ENCODE assay signal across 16 cellular contexts in genomic region chr13:74074723-74075122, GRCh38. TPM values are rescaled to one million over a fixed set of nuclear protein-coding genes. Genes with fewer than 3 reads are reported as not detected.
DNase-seq lines count a peak whose midpoint lies in the region; ATAC-seq and TF ChIP-seq lines count a peak whose summit lies in the region.
"Had no signal": no experiment of that assay in that cellular context is flagged by ENCODE, and none has a peak within 500 bp of the region (broad histone marks: within the 10 kb centered on the region; RNA-seq: fewer than 3 reads in every experiment).

No MANE protein-coding gene starts in this region.

- H3K27ac ChIP-seq in A673 (ENCODE audit: low read depth, low read length, poor library complexity, severe bottlenecking), result no peak overlapping the region
- H3K27ac ChIP-seq: neutrophil had no signal

- intact Hi-C loops in A673 (cut with micrococcal nuclease; ENCODE audit: unreplicated experiment), result no loop called here

- DNase-seq in A673 (ENCODE audit: low spot score) (peak; percentile 13), HCEC 1CT (peak; percentile 52), kidney tubule cell (ENCODE audit: low spot score) (peak; percentile 71), NCI-H146 treated with DMSO at 0.1 percent for 48 hours (lab: John Stamatoyannopoulos, UW; ENCODE audit: unreplicated experiment) (no peak), HUDEP-2 (lab: John Stamatoyannopoulos, UW; ENCODE audit: unreplicated experiment in 76 of 76) (no peak), NCI-H82 (lab: John Stamatoyannopoulos, UW) (no peak)
- DNase-seq: activated CD4-positive, CD25-positive, alpha-beta regulatory T cell treated with anti-CD3 and anti-CD28 coated beads, Interleukin-2, amount 50 U/mL, for 72 hours; AML-193; central memory CD4-positive, alpha-beta T cell; islet precursor cell; NCI-H1105 treated with DMSO at 0.1 percent for 48 hours; NCI-H526 had no signal

- ATAC-seq in GM21390 (IDR thresholded peaks at IDR 0.05; ENCODE audit: unreplicated experiment), result no peak

- no TSS peak for BruUV-seq in A673 (replicated peaks; lab: Mats Ljungman, UMichigan)

- no peaks in the 10 kb centered on the region for H3K9me3 ChIP-seq in A673 (ENCODE audit: low read depth, low read length, poor library complexity, severe bottlenecking)
- H3K9me3 ChIP-seq: neutrophil had no signal

- peak overlapping the region in 1 of 5 experiments; percentile 35 for H3K4me3 Mint-ChIP-seq in brain
- H3K4me3 Mint-ChIP-seq: activated T-helper 1 cell treated with anti-CD3 and anti-CD28 coated beads, Interleukin-12 subunit alpha, Interleukin-12 subunit beta, Interleukin-2, Interleukin-4 antibody, amounts not matched to agents 30 ng/mL and 10 ng/mL and 1 ng/mL, durations not matched to agents 14 hours and 24 hours and 36 hours had no signal

- POLR2A ChIA-PET in A673 (lab: Charles Lee; ENCODE audit: low non-redundant PET), result no interaction called here

- peaks cover 27% of the 10 kb centered on the region for H3K4me1 ChIP-seq in A673 (ENCODE audit: insufficient read depth, low read length, poor library complexity, severe bottlenecking)

- no peaks in the 10 kb centered on the region for H3K27me3 Mint-ChIP-seq in brain

- peak overlapping the region in 3 of 5 experiments; percentile 4 to 75 (median 47) for H3K27ac Mint-ChIP-seq in brain
- H3K27ac Mint-ChIP-seq: activated T-helper 1 cell treated with anti-CD3 and anti-CD28 coated beads, Interleukin-12 subunit alpha, Interleukin-12 subunit beta, Interleukin-2, Interleukin-4 antibody, amounts not matched to agents 30 ng/mL and 10 ng/mL and 1 ng/mL, durations not matched to agents 14 hours and 24 hours and 36 hours had no signal

- no peak overlapping the region for H3K4me3 ChIP-seq in A673 (ENCODE audit: low read depth, low read length, poor library complexity, severe bottlenecking)

- peaks cover 56% of the 10 kb centered on the region for H3K4me1 Mint-ChIP-seq in brain

- peaks cover 0 to 3% (median 0%) of the 10 kb centered on the region in 5 experiments for H3K9me3 Mint-ChIP-seq in brain
- H3K9me3 Mint-ChIP-seq: activated T-helper 1 cell treated with anti-CD3 and anti-CD28 coated beads, Interleukin-12 subunit alpha, Interleukin-12 subunit beta, Interleukin-2, Interleukin-4 antibody, amounts not matched to agents 30 ng/mL and 10 ng/mL and 1 ng/mL, durations not matched to agents 14 hours and 24 hours and 36 hours had no signal

- CTCF ChIA-PET in A673 (lab: Charles Lee), result no interaction called here

- H3K36me3 Mint-ChIP-seq in brain, result peaks cover 34% of the 10 kb centered on the region

- H3K36me3 ChIP-seq in A673 (ENCODE audit: insufficient read depth, low read length, poor library complexity, severe bottlenecking), result no peaks in the 10 kb centered on the region
- H3K36me3 ChIP-seq: neutrophil had no signal

- TF ChIP-seq CTCF in A673 (conservative IDR thresholded peaks at IDR 0.05; ENCODE audit: low read depth, low read length), result no peak
- TF ChIP-seq CTCF in brain (conservative IDR thresholded peaks at IDR 0.05), result no peak

- no peaks in the 10 kb centered on the region for H3K27me3 ChIP-seq in A673 (replicated peaks; ENCODE audit: insufficient read depth, low read depth, low read length, poor library complexity)
- H3K27me3 ChIP-seq: neutrophil had no signal

RNA-seq across cellular contexts. Expression of gene KLF12, which starts 59.5 kb away (rescaled TPM):
- total RNA-seq in A673 (2021), result 12.4 and 13.5 TPM in 2 replicates
- polyA plus RNA-seq in brain (ENCODE audit: insufficient read depth, low read depth, low replicate concordance), result 4.1 TPM

Comparison
In these comparisons a context has a peak if more than half of its experiments do, and no peak if none do; other contexts are left out.
1. DNase-seq: peak in A673 (single experiment), HCEC 1CT (single experiment) and kidney tubule cell (single experiment); none in NCI-H146 treated with DMSO at 0.1 percent for 48 hours (single experiment), HUDEP-2 (0 of 76) and NCI-H82 (single experiment).